6 cellular contexts compared by ENCODE assay signal in the genomic region with DNA sequence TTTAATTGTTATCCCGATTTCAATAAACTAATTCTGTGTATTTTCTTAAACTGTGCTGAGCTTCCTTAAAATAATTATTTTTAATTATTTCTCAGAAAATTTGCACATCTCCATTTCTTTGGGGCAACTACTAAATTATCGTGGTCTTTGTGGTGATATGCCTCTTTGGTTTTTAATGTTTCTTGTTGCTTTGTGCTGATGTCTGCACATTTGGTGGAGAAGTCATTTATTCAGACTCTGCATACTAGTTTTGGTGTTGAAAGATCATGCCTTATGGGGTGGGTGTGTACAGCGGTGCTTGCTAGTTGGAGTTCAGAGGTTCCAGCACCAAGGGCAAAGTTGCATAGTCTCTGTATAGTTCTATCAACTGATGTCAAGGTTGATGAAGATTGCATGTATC.
"Had no signal": no experiment of that assay in that cellular context is flagged by ENCODE, and none has a peak within 500 bp of the region (broad histone marks: within the 10 kb centered on the region; RNA-seq: fewer than 3 reads in every experiment).

No MANE protein-coding gene starts in this region.

- H3K27ac ChIP-seq: HL-60, KMS-11 had no signal

- ATAC-seq: K562 had no signal

- H3K4me2 ChIP-seq: KMS-11 had no signal

- H3K9ac ChIP-seq: KMS-11 had no signal

- FAIRE-seq: HTR-8/SVneo, K562 had no signal

- H3K4me3 ChIP-seq: K562 had no signal

- DNase-seq: KBM-7, KG1 had no signal
